27 cellular contexts compared by ENCODE assay signal in the genomic region with DNA sequence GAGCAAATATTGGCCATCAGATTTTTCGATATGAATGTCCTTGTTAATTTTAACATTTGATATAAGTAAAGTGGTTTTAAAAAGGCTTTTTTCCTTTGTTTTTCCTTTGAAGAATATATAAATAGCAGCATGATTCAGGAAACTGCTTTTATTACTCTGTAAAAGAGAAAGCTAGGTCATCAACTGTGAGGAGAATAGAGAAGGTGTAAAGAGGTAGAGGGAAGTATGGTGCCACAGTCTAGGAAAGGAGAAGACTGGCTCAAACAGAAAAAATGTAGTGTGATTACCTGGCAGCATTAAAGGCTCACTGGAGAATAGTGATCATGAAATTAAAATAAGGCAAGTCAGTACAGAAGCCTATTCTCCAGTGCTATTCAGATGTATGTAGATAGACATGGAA.
"Had no signal": no experiment of that assay in that cellular context is flagged by ENCODE, and none has a peak within 500 bp of the region (broad histone marks: within the 10 kb centered on the region; RNA-seq: fewer than 3 reads in every experiment).

No MANE protein-coding gene starts in this region.

- H3K27me3 ChIP-seq: adrenal gland, body of pancreas, breast epithelium, MG63 had no signal

- H3K4me3 ChIP-seq: adrenal gland, body of pancreas, breast epithelium, coronary artery, K562, MG63, PC-9 had no signal

- H3K4me1 ChIP-seq: adrenal gland, body of pancreas, breast epithelium had no signal

- H3K27ac ChIP-seq: adrenal gland, body of pancreas, breast epithelium, coronary artery, PC-9, RWPE1 had no signal

- H2AFZ ChIP-seq: PC-9 had no signal

- H3K9me3 ChIP-seq: adrenal gland, body of pancreas, MG63 had no signal

- ATAC-seq: activated CD4-positive, alpha-beta T cell treated with anti-CD3 and anti-CD28 coated beads for 36 hours; activated CD8-positive, alpha-beta T cell treated with anti-CD3 and anti-CD28 coated beads, Interleukin-2, amount 10 ng/mL, durations not matched to agents 7 days and 5 days; body of pancreas; K562 had no signal

- DNase-seq: activated CD4-positive, alpha-beta T cell treated with anti-CD3 and anti-CD28 coated beads for 36 hours; activated CD4-positive, alpha-beta T cell treated with anti-CD3 and anti-CD28 coated beads, Interleukin-2, amount 10 ng/mL, durations not matched to agents 7 days and 5 days; activated CD4-positive, alpha-beta T cell treated with anti-CD3 and anti-CD28 coated beads, Interleukin-2, amount 50 U/mL, for 48 hours; activated CD8-positive, alpha-beta T cell treated with anti-CD3 and anti-CD28 coated beads, Interleukin-2, amount 10 ng/mL, durations not matched to agents 7 days and 5 days; activated gamma-delta T cell; activated naive CD4-positive, alpha-beta T cell treated with Interleukin-2 at 50 U/mL for 16 hours; activated T-cell treated with anti-CD3 and anti-CD28 coated beads, Interleukin-2, amount 50 U/mL, for 24 hours; adrenal gland; body of pancreas; MG63; NCI-H1092; NCI-H1436 treated with DMSO at 0.1 percent for 48 hours; NCI-H187 treated with DMSO at 0.1 percent for 48 hours; NCI-H2081; NCI-H2171 treated with DMSO at 0.1 percent for 48 hours; NCI-H2227 treated with DMSO at 0.1 percent for 48 hours; NCI-H446; NCI-H510A treated with DMSO at 0.1 percent for 48 hours; NCI-H69; NK-92 treated with Interleukin-12 subunit alpha and Interleukin-12 subunit beta, amount 100 ng/mL, for 24 hours; PC-9; Right ventricle myocardium superior; T1000 had no signal

- H3K4me2 ChIP-seq: PC-9 had no signal

- H3K36me3 ChIP-seq: adrenal gland, MG63 had no signal
